In the genomic region with DNA sequence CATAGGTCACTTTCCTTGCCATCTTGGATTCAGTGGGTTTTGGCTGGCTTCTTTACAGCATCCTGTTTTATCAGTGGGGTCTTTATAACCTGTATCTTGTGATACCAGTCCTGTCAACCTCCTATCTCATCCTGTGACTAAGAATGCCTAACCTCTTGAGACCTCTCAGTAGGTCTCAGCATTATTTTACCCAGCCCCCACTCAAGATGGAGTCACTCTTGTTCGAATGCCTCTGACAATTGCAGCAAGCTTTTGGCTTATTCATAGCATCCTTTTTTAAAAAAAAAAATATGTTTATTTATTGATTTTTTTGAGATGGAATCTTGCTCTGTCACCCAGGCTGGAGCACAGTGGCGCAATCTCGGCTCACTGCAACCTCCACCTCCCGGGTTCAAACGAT, we compare ENCODE assay signal across 11 cellular contexts.
"Had no signal": no experiment of that assay in that cellular context is flagged by ENCODE, and none has a peak within 500 bp of the region (broad histone marks: within the 10 kb centered on the region; RNA-seq: fewer than 3 reads in every experiment).

No MANE protein-coding gene starts in this region.

- H3K27ac Mint-ChIP-seq: HFFc6, IgD-negative memory B cell had no signal

- H3K9ac ChIP-seq: GM23248 had no signal

- H3K36me3 ChIP-seq: HAP-1 had no signal

- H3K9me3 ChIP-seq: HAP-1 had no signal

- H3K4me3 ChIP-seq: GM23248, HAP-1 had no signal

- DNase-seq: GM23248, GOT3, H7, HFFc6, Karpas-422, KG1 had no signal

- H3K4me3 Mint-ChIP-seq: HFFc6, IgD-negative memory B cell had no signal

- H3K27ac ChIP-seq: GM23248, HL-60 had no signal

- H3K36me3 Mint-ChIP-seq: IgD-negative memory B cell had no signal

- ATAC-seq: HCT116, HepG2 had no signal

- H3K9me3 Mint-ChIP-seq: HFFc6, IgD-negative memory B cell had no signal
